In the genomic region with DNA sequence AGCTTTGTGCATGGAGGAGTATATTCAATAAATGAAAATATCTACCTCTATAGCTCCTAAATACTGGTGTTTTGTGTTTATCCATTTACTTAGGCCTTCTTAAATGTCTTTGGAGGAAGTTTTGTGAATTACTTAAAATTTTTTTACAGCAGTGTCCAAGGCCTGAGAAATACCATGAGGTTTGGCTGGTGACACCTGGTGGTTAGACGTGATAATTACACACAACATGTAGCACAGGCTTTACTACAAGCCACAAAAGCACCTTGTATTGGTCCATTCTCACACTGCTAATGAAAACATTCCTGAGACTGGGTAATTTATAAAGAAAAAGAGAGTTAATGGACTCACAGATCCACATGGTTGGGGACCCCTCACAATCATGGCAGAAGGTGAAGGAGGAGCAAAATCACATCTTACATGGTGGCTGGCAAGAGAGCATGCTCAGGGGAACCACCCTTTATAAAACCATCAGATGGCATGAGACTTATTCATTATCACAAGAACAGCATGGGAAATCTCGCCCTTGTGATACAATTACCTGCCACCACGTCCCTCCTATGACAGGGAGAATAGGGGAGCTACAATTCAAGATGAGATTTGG, we compare ENCODE assay signal across 8 cellular contexts. TPM values are rescaled to one million over a fixed set of nuclear protein-coding genes. Genes with fewer than 3 reads are reported as not detected.
DNase-seq lines count a peak whose midpoint lies in the region; ATAC-seq and TF ChIP-seq lines count a peak whose summit lies in the region.

No MANE protein-coding gene starts in this region.

- H3K9me3 Mint-ChIP-seq in activated T-helper 17 cell treated with anti-CD3 and anti-CD28 coated beads, Interleukin-2, amount 50 U/mL, for 72 hours = no peaks in the 10 kb centered on the region
- H3K9me3 Mint-ChIP-seq in progenitor cell of endocrine pancreas (ENCODE audit: low read depth) = peaks cover 3% of the 10 kb centered on the region

- no peak overlapping the region for H3K27ac Mint-ChIP-seq in activated T-helper 17 cell treated with anti-CD3 and anti-CD28 coated beads, Interleukin-2, amount 50 U/mL, for 72 hours
- H3K27ac Mint-ChIP-seq in progenitor cell of endocrine pancreas = no peak overlapping the region

- no peaks in the 10 kb centered on the region for H3K36me3 Mint-ChIP-seq in activated T-helper 17 cell treated with anti-CD3 and anti-CD28 coated beads, Interleukin-2, amount 50 U/mL, for 72 hours (ENCODE audit: low read depth)
- peaks cover 1% of the 10 kb centered on the region for H3K36me3 Mint-ChIP-seq in progenitor cell of endocrine pancreas (ENCODE audit: insufficient read depth)

- DNase-seq in DMS53 (lab: John Stamatoyannopoulos, UW) (peak; percentile 83), NCI-H748 treated with DMSO at 0.1 percent for 48 hours (lab: John Stamatoyannopoulos, UW) (peak; percentile 37), globus pallidus (ENCODE audit: low spot score) (peak; percentile 41), progenitor cell of endocrine pancreas (ENCODE audit: low spot score, unreplicated experiment) (peak; percentile 17)

- no peaks in the 10 kb centered on the region for H3K4me1 Mint-ChIP-seq in activated T-helper 17 cell treated with anti-CD3 and anti-CD28 coated beads, Interleukin-2, amount 50 U/mL, for 72 hours
- H3K4me1 Mint-ChIP-seq in progenitor cell of endocrine pancreas (ENCODE audit: low read depth) = peaks cover 20% of the 10 kb centered on the region

- peaks cover 12% of the 10 kb centered on the region for H3K27me3 Mint-ChIP-seq in activated T-helper 17 cell treated with anti-CD3 and anti-CD28 coated beads, Interleukin-2, amount 50 U/mL, for 72 hours
- H3K27me3 Mint-ChIP-seq in progenitor cell of endocrine pancreas = no peaks in the 10 kb centered on the region

- ATAC-seq in GM19395 (IDR thresholded peaks at IDR 0.05; ENCODE audit: unreplicated experiment) = peak; percentile 93
- peak; percentile 93 for ATAC-seq in HG03378 (IDR thresholded peaks at IDR 0.05; ENCODE audit: unreplicated experiment)
- ATAC-seq in activated T-helper 17 cell treated with anti-CD3 and anti-CD28 coated beads, Interleukin-2, amount 50 U/mL, for 72 hours (replicated peaks) = peak; percentile 79
- ATAC-seq in HG02840 (IDR thresholded peaks at IDR 0.05; ENCODE audit: low FRiP score, unreplicated experiment) = no peak

- TF ChIP-seq CTCF in progenitor cell of endocrine pancreas (IDR thresholded peaks at IDR 0.05; ENCODE audit: unreplicated experiment) = peak; percentile 79

- H3K4me3 Mint-ChIP-seq in activated T-helper 17 cell treated with anti-CD3 and anti-CD28 coated beads, Interleukin-2, amount 50 U/mL, for 72 hours = no peak overlapping the region
- H3K4me3 Mint-ChIP-seq in progenitor cell of endocrine pancreas (ENCODE audit: low read depth) = no peak overlapping the region

RNA-seq across cellular contexts. Expression of a gene that starts 20.6 kb away (rescaled TPM):
- not detected for total RNA-seq in activated T-helper 17 cell treated with anti-CD3 and anti-CD28 coated beads, Interleukin-2, amount 50 U/mL, for 72 hours
- total RNA-seq in progenitor cell of endocrine pancreas = not detected in 2 replicates

RNA-seq across cellular contexts. Expression of a gene that starts 59.4 kb away (rescaled TPM):
- total RNA-seq in activated T-helper 17 cell treated with anti-CD3 and anti-CD28 coated beads, Interleukin-2, amount 50 U/mL, for 72 hours = not detected
- not detected in 2 replicates for total RNA-seq in progenitor cell of endocrine pancreas

Comparison
In these comparisons a context has a peak if more than half of its experiments do, and no peak if none do; other contexts are left out.
1. DNase-seq: peak in every context shown above with its lines; median percentile 83 in DMS53; 41 in globus pallidus; 37 in NCI-H748 treated with DMSO at 0.1 percent for 48 hours; 17 in progenitor cell of endocrine pancreas.